Comparison of ENCODE assay signal across 9 cellular contexts in the genomic region with DNA sequence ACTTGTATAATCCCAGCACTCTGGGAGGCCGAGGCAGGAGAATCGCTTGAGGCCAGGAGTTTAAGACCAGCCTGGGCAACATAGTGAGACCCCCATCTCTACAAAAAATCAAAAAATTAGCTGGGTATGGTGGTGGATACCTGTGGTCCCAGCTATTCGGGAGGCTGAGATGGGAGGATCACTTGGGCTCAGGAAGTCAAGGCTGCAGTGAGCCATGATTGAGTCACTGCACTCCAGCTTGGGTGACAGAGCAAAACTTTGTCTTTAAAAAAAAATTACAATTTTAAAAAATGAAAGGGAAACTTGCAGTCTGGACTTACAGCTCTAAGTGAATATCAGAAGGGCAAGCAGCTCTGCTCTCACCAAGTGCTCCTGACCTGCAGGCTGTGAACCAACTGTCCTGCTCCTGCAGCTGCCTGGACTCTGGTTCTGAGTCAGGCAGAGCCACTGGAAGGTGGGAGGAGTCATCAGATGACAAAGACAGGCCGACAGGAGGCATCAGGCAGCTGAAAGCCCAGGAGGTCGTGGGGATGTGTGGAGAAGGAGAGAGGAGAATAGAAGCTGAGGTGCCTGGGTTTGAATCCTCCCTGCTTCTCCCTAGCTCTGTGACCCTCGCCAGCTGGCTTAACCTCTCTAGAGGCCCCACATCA. TPM values are rescaled to one million over a fixed set of nuclear protein-coding genes. Genes with fewer than 3 reads are reported as not detected.
DNase-seq lines count a peak whose midpoint lies in the region; ATAC-seq, FAIRE-seq and TF ChIP-seq lines count a peak whose summit lies in the region.
"Had no signal": no experiment of that assay in that cellular context is flagged by ENCODE, and none has a peak within 500 bp of the region (broad histone marks: within the 10 kb centered on the region; RNA-seq: fewer than 3 reads in every experiment).

No MANE protein-coding gene starts in this region.

- no peak for FAIRE-seq in frontal cortex (lab: Jason Lieb, UNC)

- no peaks in the 10 kb centered on the region for H3K9me3 Mint-ChIP-seq in activated naive CD8-positive, alpha-beta T cell treated with anti-CD3 and anti-CD28 coated beads, Interleukin-2, amount 50 U/mL, for 24 hours
- no peaks in the 10 kb centered on the region for H3K9me3 Mint-ChIP-seq in natural killer cell
- H3K9me3 Mint-ChIP-seq in T-helper 2 cell treated with Interferon-gamma antibody and Interleukin-4, amounts not matched to agents 5 μg/mL and 100 μg/mL, for 36 hours = no peaks in the 10 kb centered on the region

- H3K27me3 Mint-ChIP-seq in activated naive CD8-positive, alpha-beta T cell treated with anti-CD3 and anti-CD28 coated beads, Interleukin-2, amount 50 U/mL, for 24 hours = no peaks in the 10 kb centered on the region
- H3K27me3 Mint-ChIP-seq in natural killer cell (ENCODE audit: low read depth in 2 of 2) = no peaks in the 10 kb centered on the region
- H3K27me3 Mint-ChIP-seq in T-helper 2 cell treated with Interferon-gamma antibody and Interleukin-4, amounts not matched to agents 5 μg/mL and 100 μg/mL, for 36 hours (ENCODE audit: low read depth) = no peaks in the 10 kb centered on the region

- TF ChIP-seq CTCF in natural killer cell (IDR thresholded peaks at IDR 0.05) = no peak

- H3K27ac Mint-ChIP-seq in activated naive CD8-positive, alpha-beta T cell treated with anti-CD3 and anti-CD28 coated beads, Interleukin-2, amount 50 U/mL, for 24 hours = peak overlapping the region; percentile 82
- peak overlapping the region; percentile 72 to 78 for H3K27ac Mint-ChIP-seq in natural killer cell
- H3K27ac Mint-ChIP-seq in T-helper 2 cell treated with Interferon-gamma antibody and Interleukin-4, amounts not matched to agents 5 μg/mL and 100 μg/mL, for 36 hours = no peak overlapping the region

- H3K4me3 Mint-ChIP-seq in activated naive CD8-positive, alpha-beta T cell treated with anti-CD3 and anti-CD28 coated beads, Interleukin-2, amount 50 U/mL, for 24 hours = no peak overlapping the region
- H3K4me3 Mint-ChIP-seq in natural killer cell = no peak overlapping the region
- H3K4me3 Mint-ChIP-seq in T-helper 2 cell treated with Interferon-gamma antibody and Interleukin-4, amounts not matched to agents 5 μg/mL and 100 μg/mL, for 36 hours = no peak overlapping the region

- ATAC-seq in GM19025 (IDR thresholded peaks at IDR 0.05; ENCODE audit: low read depth, unreplicated experiment) = peak; percentile 52
- peak; percentile 69 for ATAC-seq in HG03378 (IDR thresholded peaks at IDR 0.05; ENCODE audit: unreplicated experiment)
- ATAC-seq in activated naive CD8-positive, alpha-beta T cell treated with anti-CD3 and anti-CD28 coated beads, Interleukin-2, amount 50 U/mL, for 24 hours = peak; percentile 41
- peak in 1 of 3 donors; percentile 12 for ATAC-seq in natural killer cell

- intact Hi-C loops in natural killer cell (cut with micrococcal nuclease) = no loop called here

- DNase-seq in CD1c-positive myeloid dendritic cell (ENCODE audit: extremely low spot score) (peak; percentile 20), natural killer cell (no peak), frontal cortex (ENCODE audit: low spot score in 2 of 2) (no peak), NOMO-1 (lab: John Stamatoyannopoulos, UW; ENCODE audit: unreplicated experiment in 2 of 2) (no peak)
- DNase-seq in activated naive CD8-positive, alpha-beta T cell treated with anti-CD3 and anti-CD28 coated beads, Interleukin-2, amount 50 U/mL, for 24 hours = no peak
- no peak for DNase-seq in T-helper 2 cell treated with Interferon-gamma antibody and Interleukin-4, amounts not matched to agents 5 μg/mL and 100 μg/mL, for 36 hours (ENCODE audit: low spot score)

- peaks cover 16% of the 10 kb centered on the region for H3K4me1 Mint-ChIP-seq in activated naive CD8-positive, alpha-beta T cell treated with anti-CD3 and anti-CD28 coated beads, Interleukin-2, amount 50 U/mL, for 24 hours
- H3K4me1 Mint-ChIP-seq in natural killer cell = peaks cover 0 to 8% of the 10 kb centered on the region in 2 donors
- peaks cover 2% of the 10 kb centered on the region for H3K4me1 Mint-ChIP-seq in T-helper 2 cell treated with Interferon-gamma antibody and Interleukin-4, amounts not matched to agents 5 μg/mL and 100 μg/mL, for 36 hours (ENCODE audit: low read depth)

- H3K36me3 Mint-ChIP-seq in activated naive CD8-positive, alpha-beta T cell treated with anti-CD3 and anti-CD28 coated beads, Interleukin-2, amount 50 U/mL, for 24 hours (ENCODE audit: low read depth) = peaks cover 27% of the 10 kb centered on the region
- no peaks in the 10 kb centered on the region for H3K36me3 Mint-ChIP-seq in natural killer cell
- peaks cover 30% of the 10 kb centered on the region for H3K36me3 Mint-ChIP-seq in T-helper 2 cell treated with Interferon-gamma antibody and Interleukin-4, amounts not matched to agents 5 μg/mL and 100 μg/mL, for 36 hours (ENCODE audit: low read depth)

RNA-seq across cellular contexts. Expression of gene SMTNL1, which starts 9.6 kb away (rescaled TPM):
- total RNA-seq in natural killer cell = not detected
- not detected for total RNA-seq in frontal cortex
- total RNA-seq: glomerular endothelial cell had no signal

RNA-seq across cellular contexts. Expression of gene TIMM10, which starts 16.4 kb away (rescaled TPM):
- 10 to 100 TPM; 15.0 to 18.8 (median 17.1) TPM for total RNA-seq in natural killer cell
- total RNA-seq in frontal cortex = 39.9 TPM

RNA-seq across cellular contexts. Expression of gene UBE2L6, which starts 20.5 kb away (rescaled TPM):
- 100 to 1,000 TPM in 2 of 3 donors, 10 to 100 TPM in 1; 89.1 to 108 (median 103) TPM for total RNA-seq in natural killer cell
- total RNA-seq in frontal cortex = 57.9 TPM

RNA-seq across cellular contexts. Expression of gene SLC43A1, which starts 31.5 kb away (rescaled TPM):
- total RNA-seq in natural killer cell (10 to 100 TPM; 11.3 to 20.6 (median 13.9) TPM), frontal cortex (2.0 TPM)

RNA-seq across cellular contexts. Expression of gene SERPING1, which starts 50.5 kb away (rescaled TPM):
- total RNA-seq in natural killer cell (under 1 TPM in 1 of 3 donors, not detected in 2; 0.50 TPM), frontal cortex (7.3 TPM)
